In the genomic region with DNA sequence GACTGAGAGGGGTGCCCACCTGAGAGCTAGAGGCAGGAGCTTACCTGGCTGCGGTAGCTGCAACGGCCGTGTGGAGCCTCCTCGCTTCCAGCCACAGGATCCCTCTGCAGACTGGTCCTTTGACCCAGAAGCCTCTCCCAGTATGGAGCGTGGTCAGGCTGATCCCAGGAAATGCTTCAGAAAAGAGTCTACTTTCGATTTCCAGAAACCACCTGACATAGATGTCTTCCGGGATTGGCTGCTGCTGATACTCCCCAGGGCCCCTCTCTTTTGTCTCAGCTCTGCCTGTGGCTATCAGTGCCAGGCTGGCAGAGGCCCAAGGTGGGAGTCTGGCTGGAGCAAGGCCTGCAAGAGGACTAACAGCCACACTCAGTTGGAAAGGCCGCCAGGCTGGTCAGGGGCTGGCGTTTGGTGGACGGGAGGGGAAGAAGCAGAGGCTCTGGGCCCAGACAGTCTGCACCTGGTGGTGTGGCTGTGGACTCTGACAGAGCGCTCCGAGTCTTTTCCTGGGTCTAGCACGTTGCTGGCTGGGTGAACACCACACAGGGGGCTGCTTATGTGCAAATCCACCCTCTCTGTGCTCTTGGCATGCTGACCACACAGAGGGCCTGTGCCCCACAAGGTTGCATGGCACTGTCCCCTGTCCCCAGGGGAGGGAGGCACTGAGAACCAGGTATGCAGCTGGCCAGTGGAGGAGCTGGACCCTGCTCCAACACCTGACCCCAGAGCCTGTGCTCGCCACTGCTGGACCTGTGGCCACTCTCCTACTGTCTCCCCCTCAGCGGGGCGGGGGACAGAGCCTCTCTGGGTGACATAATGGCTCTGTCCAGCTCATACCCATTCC, we compare ENCODE assay signal across 1 cellular context.
TF ChIP-seq lines count a peak whose summit lies in the region.

A gene with protein sequence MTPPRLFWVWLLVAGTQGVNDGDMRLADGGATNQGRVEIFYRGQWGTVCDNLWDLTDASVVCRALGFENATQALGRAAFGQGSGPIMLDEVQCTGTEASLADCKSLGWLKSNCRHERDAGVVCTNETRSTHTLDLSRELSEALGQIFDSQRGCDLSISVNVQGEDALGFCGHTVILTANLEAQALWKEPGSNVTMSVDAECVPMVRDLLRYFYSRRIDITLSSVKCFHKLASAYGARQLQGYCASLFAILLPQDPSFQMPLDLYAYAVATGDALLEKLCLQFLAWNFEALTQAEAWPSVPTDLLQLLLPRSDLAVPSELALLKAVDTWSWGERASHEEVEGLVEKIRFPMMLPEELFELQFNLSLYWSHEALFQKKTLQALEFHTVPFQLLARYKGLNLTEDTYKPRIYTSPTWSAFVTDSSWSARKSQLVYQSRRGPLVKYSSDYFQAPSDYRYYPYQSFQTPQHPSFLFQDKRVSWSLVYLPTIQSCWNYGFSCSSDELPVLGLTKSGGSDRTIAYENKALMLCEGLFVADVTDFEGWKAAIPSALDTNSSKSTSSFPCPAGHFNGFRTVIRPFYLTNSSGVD (minus strand): TSS at position 144 of the 844 bp plus-strand sequence. CDS start 2,732 bp downstream, outside the sequence.

TF ChIP-seq in SK-N-SH, 30 proteins besides CTCF, POLR2A, EP300 and RAD21 (continued from another document):
- TF ChIP-seq YY1 (IDR thresholded peaks at IDR 0.05; ENCODE audit: low read depth) (no peak; the same call in 1 of the 2 replicates), RXRA (IDR thresholded peaks at IDR 0.05; ENCODE audit: borderline replicate concordance, low read depth) (no peak), MXI1 (IDR thresholded peaks at IDR 0.05; ENCODE audit: low read depth, low read length) (peak; percentile 96), GATA2 (CRISPR knock-in tag; IDR thresholded peaks at IDR 0.05) (peak; percentile 29), USF2 (IDR thresholded peaks at IDR 0.05; ENCODE audit: borderline replicate concordance, low read depth, low read length) (peak; percentile 42; the same call in 1 of the 2 replicates), POLR2AphosphoS5 (IDR thresholded peaks at IDR 0.05; ENCODE audit: low read depth, low read length) (peak; percentile 97), ELF1 (IDR thresholded peaks at IDR 0.05) (peak; percentile 72; the same call in 1 of the 2 replicates), GABPA (IDR thresholded peaks at IDR 0.05; ENCODE audit: low read depth) (peak; percentile 45; the same call in 1 of the 2 replicates), RCOR1 (IDR thresholded peaks at IDR 0.05; ENCODE audit: low read length) (peak; percentile 87), SMC3 (IDR thresholded peaks at IDR 0.05; ENCODE audit: low read depth, low read length) (no peak), NFIC (IDR thresholded peaks at IDR 0.05; ENCODE audit: borderline replicate concordance) (peak; percentile 84; the same call in 1 of the 2 replicates), FOSL2 (IDR thresholded peaks at IDR 0.05; ENCODE audit: borderline replicate concordance, low read depth) (no peak), JUND (IDR thresholded peaks at IDR 0.05) (no peak), TAF1 (IDR thresholded peaks at IDR 0.05; ENCODE audit: borderline replicate concordance, low read depth, low read length) (peak; percentile 88), SIN3A (IDR thresholded peaks at IDR 0.05; ENCODE audit: borderline replicate concordance, low read depth, low read length) (0 out of 2 replicates have a peak, but pooled peaks have one; percentile 16)
- TF ChIP-seq, protein P1, sequence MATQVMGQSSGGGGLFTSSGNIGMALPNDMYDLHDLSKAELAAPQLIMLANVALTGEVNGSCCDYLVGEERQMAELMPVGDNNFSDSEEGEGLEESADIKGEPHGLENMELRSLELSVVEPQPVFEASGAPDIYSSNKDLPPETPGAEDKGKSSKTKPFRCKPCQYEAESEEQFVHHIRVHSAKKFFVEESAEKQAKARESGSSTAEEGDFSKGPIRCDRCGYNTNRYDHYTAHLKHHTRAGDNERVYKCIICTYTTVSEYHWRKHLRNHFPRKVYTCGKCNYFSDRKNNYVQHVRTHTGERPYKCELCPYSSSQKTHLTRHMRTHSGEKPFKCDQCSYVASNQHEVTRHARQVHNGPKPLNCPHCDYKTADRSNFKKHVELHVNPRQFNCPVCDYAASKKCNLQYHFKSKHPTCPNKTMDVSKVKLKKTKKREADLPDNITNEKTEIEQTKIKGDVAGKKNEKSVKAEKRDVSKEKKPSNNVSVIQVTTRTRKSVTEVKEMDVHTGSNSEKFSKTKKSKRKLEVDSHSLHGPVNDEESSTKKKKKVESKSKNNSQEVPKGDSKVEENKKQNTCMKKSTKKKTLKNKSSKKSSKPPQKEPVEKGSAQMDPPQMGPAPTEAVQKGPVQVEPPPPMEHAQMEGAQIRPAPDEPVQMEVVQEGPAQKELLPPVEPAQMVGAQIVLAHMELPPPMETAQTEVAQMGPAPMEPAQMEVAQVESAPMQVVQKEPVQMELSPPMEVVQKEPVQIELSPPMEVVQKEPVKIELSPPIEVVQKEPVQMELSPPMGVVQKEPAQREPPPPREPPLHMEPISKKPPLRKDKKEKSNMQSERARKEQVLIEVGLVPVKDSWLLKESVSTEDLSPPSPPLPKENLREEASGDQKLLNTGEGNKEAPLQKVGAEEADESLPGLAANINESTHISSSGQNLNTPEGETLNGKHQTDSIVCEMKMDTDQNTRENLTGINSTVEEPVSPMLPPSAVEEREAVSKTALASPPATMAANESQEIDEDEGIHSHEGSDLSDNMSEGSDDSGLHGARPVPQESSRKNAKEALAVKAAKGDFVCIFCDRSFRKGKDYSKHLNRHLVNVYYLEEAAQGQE (IDR thresholded peaks at IDR 0.05; ENCODE audit: low read depth, low read length): peak; percentile 15; the same call in 1 of the 2 replicates
- TF ChIP-seq, protein P2, sequence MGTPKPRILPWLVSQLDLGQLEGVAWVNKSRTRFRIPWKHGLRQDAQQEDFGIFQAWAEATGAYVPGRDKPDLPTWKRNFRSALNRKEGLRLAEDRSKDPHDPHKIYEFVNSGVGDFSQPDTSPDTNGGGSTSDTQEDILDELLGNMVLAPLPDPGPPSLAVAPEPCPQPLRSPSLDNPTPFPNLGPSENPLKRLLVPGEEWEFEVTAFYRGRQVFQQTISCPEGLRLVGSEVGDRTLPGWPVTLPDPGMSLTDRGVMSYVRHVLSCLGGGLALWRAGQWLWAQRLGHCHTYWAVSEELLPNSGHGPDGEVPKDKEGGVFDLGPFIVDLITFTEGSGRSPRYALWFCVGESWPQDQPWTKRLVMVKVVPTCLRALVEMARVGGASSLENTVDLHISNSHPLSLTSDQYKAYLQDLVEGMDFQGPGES (IDR thresholded peaks at IDR 0.05; ENCODE audit: low read depth, low read length): no peak
- TF ChIP-seq, protein P3, sequence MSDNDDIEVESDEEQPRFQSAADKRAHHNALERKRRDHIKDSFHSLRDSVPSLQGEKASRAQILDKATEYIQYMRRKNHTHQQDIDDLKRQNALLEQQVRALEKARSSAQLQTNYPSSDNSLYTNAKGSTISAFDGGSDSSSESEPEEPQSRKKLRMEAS (IDR thresholded peaks at IDR 0.05; ENCODE audit: low read depth): peak; percentile 81
